17 cellular contexts compared by ENCODE assay signal in genomic region chr2:152234277-152234676, GRCh38. TPM values are rescaled to one million over a fixed set of nuclear protein-coding genes. Genes with fewer than 3 reads are reported as not detected.
DNase-seq lines count a peak whose midpoint lies in the region; ATAC-seq and TF ChIP-seq lines count a peak whose summit lies in the region.
"Had no signal": no experiment of that assay in that cellular context is flagged by ENCODE, and none has a peak within 500 bp of the region (broad histone marks: within the 10 kb centered on the region; RNA-seq: fewer than 3 reads in every experiment).

No MANE protein-coding gene starts in this region.

- H3K27me3 ChIP-seq in RWPE2 (ENCODE audit: insufficient read depth, poor library complexity, severe bottlenecking) (no peaks in the 10 kb centered on the region), foreskin keratinocyte (no peaks in the 10 kb centered on the region)
- H3K27me3 ChIP-seq: BLaER1 treated with 17β-estradiol and CSF1 and Interleukin-3, amounts not matched to agents 10 nM and 100 nM had no signal

- no peaks in the 10 kb centered on the region for H3K36me3 ChIP-seq in RWPE2 (ENCODE audit: low read depth)
- H3K36me3 ChIP-seq: BLaER1 treated with 17β-estradiol and CSF1 and Interleukin-3, amounts not matched to agents 10 nM and 100 nM had no signal

- ATAC-seq in RWPE2 (ENCODE audit: low read depth) (peak; percentile 60; the same call in 2 of the 3 replicates), foreskin keratinocyte (peak; percentile 58)
- ATAC-seq: CD8-positive, alpha-beta T cell; HepG2 had no signal

- TF ChIP-seq CTCF in RWPE2 (IDR thresholded peaks at IDR 0.05; ENCODE audit: poor library complexity, severe bottlenecking) (no peak), foreskin keratinocyte (conservative IDR thresholded peaks at IDR 0.05) (no peak)

- H3K27ac ChIP-seq in RWPE2 (ENCODE audit: poor library complexity, severe bottlenecking) = no peak overlapping the region
- no peak overlapping the region for H3K27ac ChIP-seq in foreskin keratinocyte
- H3K27ac ChIP-seq: BLaER1 treated with 17β-estradiol and CSF1 and Interleukin-3, amounts not matched to agents 10 nM and 100 nM had no signal

- H3K4me3 ChIP-seq in RWPE2 (ENCODE audit: severe bottlenecking) = no peak overlapping the region
- H3K4me3 ChIP-seq: BLaER1 treated with 17β-estradiol and CSF1 and Interleukin-3, amounts not matched to agents 10 nM and 100 nM had no signal

- H3K4me1 ChIP-seq in RWPE2 (ENCODE audit: insufficient read depth, poor library complexity, severe bottlenecking) (no peaks in the 10 kb centered on the region), foreskin keratinocyte (peaks cover 7% of the 10 kb centered on the region)
- H3K4me1 ChIP-seq: BLaER1 treated with 17β-estradiol and CSF1 and Interleukin-3, amounts not matched to agents 10 nM and 100 nM had no signal

- DNase-seq in ELR (ENCODE audit: low read depth) (peak; percentile 21), RWPE2 (ENCODE audit: low spot score) (no peak), foreskin keratinocyte (peak; percentile 14 to 40), renal cortical epithelial cell (ENCODE audit: low read depth) (peak; percentile 18), NCI-H128 (lab: John Stamatoyannopoulos, UW; ENCODE audit: unreplicated experiment) (no peak), EL (no peak), NCI-H2029 (lab: John Stamatoyannopoulos, UW) (no peak)
- DNase-seq: 8988T; Calu3; CD8-positive, alpha-beta T cell; DMS 273 treated with DMSO at 0.1 percent for 48 hours; DMS53; DND-41; GDM1; H9 had no signal

- H3K9me3 ChIP-seq in RWPE2 (ENCODE audit: severe bottlenecking) = peaks cover 2% of the 10 kb centered on the region

RNA-seq across cellular contexts. Expression of gene STAM2, which starts 58.7 kb away (rescaled TPM):
- total RNA-seq in foreskin keratinocyte (18.8 and 19.5 TPM in 2 replicates), renal cortical epithelial cell (47.3 and 50.0 TPM in 2 replicates)
- 4.2 and 4.7 TPM in 2 replicates for polyA plus RNA-seq in foreskin keratinocyte

Comparison
In these comparisons a context has a peak if more than half of its experiments do, and no peak if none do; other contexts are left out.
1. DNase-seq: peak in ELR (single experiment), foreskin keratinocyte (2 of 2) and renal cortical epithelial cell (single experiment); none in RWPE2 (single experiment), NCI-H128 (single experiment), EL (single experiment) and NCI-H2029 (single experiment).